13 cellular contexts compared by ENCODE assay signal in genomic region chr20:51799586-51799985, GRCh38. TPM values are rescaled to one million over a fixed set of nuclear protein-coding genes. Genes with fewer than 3 reads are reported as not detected.
DNase-seq lines count a peak whose midpoint lies in the region; ATAC-seq and TF ChIP-seq lines count a peak whose summit lies in the region.
"Had no signal": no experiment of that assay in that cellular context is flagged by ENCODE, and none has a peak within 500 bp of the region (broad histone marks: within the 10 kb centered on the region; RNA-seq: fewer than 3 reads in every experiment).

No MANE protein-coding gene starts in this region.

- H3K27me3 Mint-ChIP-seq in effector memory CD8-positive, alpha-beta T cell = peaks cover 41 to 76% of the 10 kb centered on the region in 2 donors
- peaks cover 49 to 71% (median 60%) of the 10 kb centered on the region in 5 donors for H3K27me3 Mint-ChIP-seq in naive thymus-derived CD4-positive, alpha-beta T cell

- H3K9me3 Mint-ChIP-seq in effector memory CD8-positive, alpha-beta T cell = no peaks in the 10 kb centered on the region
- H3K9me3 Mint-ChIP-seq in naive thymus-derived CD4-positive, alpha-beta T cell = peaks cover 0 to 2% (median 0%) of the 10 kb centered on the region in 11 donors
- H3K9me3 Mint-ChIP-seq: stimulated activated naive CD8-positive, alpha-beta T cell treated with anti-CD3 and anti-CD28 coated beads, Interleukin-15, Interleukin-2, amounts not matched to agents 100 ng/mL and 50 ng/mL, for 24 hours had no signal

- ATAC-seq in effector memory CD8-positive, alpha-beta T cell (replicated peaks) = no peak
- no peak for ATAC-seq in naive thymus-derived CD4-positive, alpha-beta T cell
- ATAC-seq in GM19455 (IDR thresholded peaks at IDR 0.05; ENCODE audit: unreplicated experiment) (no peak), GM19035 (IDR thresholded peaks at IDR 0.05; ENCODE audit: unreplicated experiment) (no peak)

- H3K36me3 ChIP-seq in BLaER1 (no peaks in the 10 kb centered on the region), Loucy (ENCODE audit: insufficient read depth, low read length) (no peaks in the 10 kb centered on the region)
- no peaks in the 10 kb centered on the region for H3K36me3 ChIP-seq in naive thymus-derived CD4-positive, alpha-beta T cell (ENCODE audit: control insufficient read depth in 2 of 3, insufficient read depth in 3 of 3, low read length in 3 of 3)
- H3K36me3 ChIP-seq: ascending aorta, SJCRH30 had no signal

- no peak overlapping the region for H3K27ac Mint-ChIP-seq in effector memory CD8-positive, alpha-beta T cell
- no peak overlapping the region for H3K27ac Mint-ChIP-seq in naive thymus-derived CD4-positive, alpha-beta T cell
- H3K27ac Mint-ChIP-seq: stimulated activated naive CD8-positive, alpha-beta T cell treated with anti-CD3 and anti-CD28 coated beads, Interleukin-15, Interleukin-2, amounts not matched to agents 100 ng/mL and 50 ng/mL, for 24 hours had no signal

- intact Hi-C loops in naive thymus-derived CD4-positive, alpha-beta T cell (cut with micrococcal nuclease) = no loop called here

- peak overlapping the region; percentile 38 for H2AFZ ChIP-seq in Loucy (ENCODE audit: low read length)

- H3K4me1 Mint-ChIP-seq in effector memory CD8-positive, alpha-beta T cell (ENCODE audit: low read depth in 2 of 2) = peaks cover 6 to 8% of the 10 kb centered on the region in 2 donors
- H3K4me1 Mint-ChIP-seq in naive thymus-derived CD4-positive, alpha-beta T cell = peaks cover 5 to 18% (median 16%) of the 10 kb centered on the region in 7 donors

- H3K4me2 ChIP-seq in BLaER1 (peak overlapping the region; percentile 95), Loucy (ENCODE audit: low read depth, low read length, poor library complexity, severe bottlenecking) (no peak overlapping the region)

- H4K20me1 ChIP-seq in BLaER1 (no peaks in the 10 kb centered on the region), Loucy (ENCODE audit: insufficient read depth, low read length, poor library complexity, severe bottlenecking) (no peaks in the 10 kb centered on the region)

- H3K9me3 ChIP-seq in BLaER1 (no peaks in the 10 kb centered on the region), Loucy (ENCODE audit: insufficient read depth, low read depth, low read length) (no peaks in the 10 kb centered on the region)
- H3K9me3 ChIP-seq in naive thymus-derived CD4-positive, alpha-beta T cell (ENCODE audit: control insufficient read depth in 2 of 3, low read length in 3 of 3) = no peaks in the 10 kb centered on the region
- H3K9me3 ChIP-seq: ascending aorta, SJCRH30 had no signal

- no peak for TF ChIP-seq CTCF in Loucy (conservative IDR thresholded peaks at IDR 0.05; ENCODE audit: low read length)

- H3K9ac ChIP-seq in BLaER1 = no peak overlapping the region
- no peak overlapping the region for H3K9ac ChIP-seq in Loucy (ENCODE audit: low read depth, low read length, poor library complexity, severe bottlenecking)

- POLR2A ChIA-PET in naive thymus-derived CD4-positive, alpha-beta T cell (lab: Charles Lee) = no interaction called here

- peak overlapping the region; percentile 50 to 83 for H3K4me3 Mint-ChIP-seq in effector memory CD8-positive, alpha-beta T cell
- H3K4me3 Mint-ChIP-seq in naive thymus-derived CD4-positive, alpha-beta T cell = peak overlapping the region in 6 of 10 donors; percentile 14 to 80 (median 43)

- H3K36me3 Mint-ChIP-seq in effector memory CD8-positive, alpha-beta T cell (ENCODE audit: insufficient read depth) = no peaks in the 10 kb centered on the region
- H3K36me3 Mint-ChIP-seq in naive thymus-derived CD4-positive, alpha-beta T cell = no peaks in the 10 kb centered on the region

- H3K27me3 ChIP-seq in BLaER1 (no peaks in the 10 kb centered on the region), Loucy (ENCODE audit: insufficient read depth, low read length, poor library complexity, severe bottlenecking) (no peaks in the 10 kb centered on the region)
- H3K27me3 ChIP-seq in naive thymus-derived CD4-positive, alpha-beta T cell (ENCODE audit: control insufficient read depth in 2 of 2, insufficient read depth in 2 of 2, low read length in 2 of 2) = peaks cover 0 to 10% of the 10 kb centered on the region in 2 donors

- H3K4me1 ChIP-seq in BLaER1 = peaks cover 42% of the 10 kb centered on the region
- H3K4me1 ChIP-seq in Loucy (ENCODE audit: insufficient read depth, low read length, poor library complexity, severe bottlenecking) = peaks cover 21% of the 10 kb centered on the region
- no peaks in the 10 kb centered on the region for H3K4me1 ChIP-seq in naive thymus-derived CD4-positive, alpha-beta T cell (ENCODE audit: control insufficient read depth in 2 of 2, insufficient read depth in 2 of 2, low read length in 2 of 2)
- H3K4me1 ChIP-seq: SJCRH30 had no signal

- no peak overlapping the region for H3K27ac ChIP-seq in BLaER1
- no peak overlapping the region for H3K27ac ChIP-seq in naive thymus-derived CD4-positive, alpha-beta T cell (ENCODE audit: low read depth, low read length)
- H3K27ac ChIP-seq: ascending aorta, SJCRH30 had no signal

- H3K4me3 ChIP-seq in BLaER1 = peak overlapping the region; percentile 86; the same call in 1 of the 2 replicates
- H3K4me3 ChIP-seq in Loucy (ENCODE audit: low read length, poor library complexity, severe bottlenecking) = no peak overlapping the region
- no peak overlapping the region for H3K4me3 ChIP-seq in naive thymus-derived CD4-positive, alpha-beta T cell (ENCODE audit: low read length)
- H3K4me3 ChIP-seq: SJCRH30 had no signal

- no peak for DNase-seq in effector memory CD8-positive, alpha-beta T cell
- DNase-seq in naive thymus-derived CD4-positive, alpha-beta T cell = no peak
- no peak for DNase-seq in DMS79 treated with DMSO at 0.1 percent for 48 hours (lab: John Stamatoyannopoulos, UW)
- DNase-seq in globus pallidus (ENCODE audit: low spot score) = no peak
- DNase-seq: NCI-H1694 treated with DMSO at 0.1 percent for 48 hours, SJCRH30 had no signal

- H3K9me2 ChIP-seq in Loucy (replicated peaks; ENCODE audit: low read depth, low read length) = no peaks in the 10 kb centered on the region

- CTCF ChIA-PET in naive thymus-derived CD4-positive, alpha-beta T cell (lab: Charles Lee) = interaction anchor here (0.7 kb wide), 1 partner anchor 8 kb away, joined by 3 read pairs; no protein-coding TSS in a partner anchor

- H3F3A ChIP-seq in Loucy (ENCODE audit: low read depth) = no peaks in the 10 kb centered on the region

- no peaks in the 10 kb centered on the region for H3K79me2 ChIP-seq in Loucy (ENCODE audit: insufficient read depth, low read length)

RNA-seq across cellular contexts. Expression of gene SALL4, which starts 2.7 kb away (rescaled TPM):
- under 1 TPM in 3 of 5 experiments, not detected in 2; 0.15 to 0.32 (median 0.17) TPM for total RNA-seq in naive thymus-derived CD4-positive, alpha-beta T cell
- not detected for polyA plus RNA-seq in naive thymus-derived CD4-positive, alpha-beta T cell
- total RNA-seq: ascending aorta, LHCN-M2, SJCRH30 had no signal

RNA-seq across cellular contexts. Expression of gene ATP9A, which starts 31.4 kb away (rescaled TPM):
- 1 to 10 TPM in 2 of 5 experiments, under 1 TPM in 2, not detected in 1; 0.05 to 2.0 (median 0.83) TPM for total RNA-seq in naive thymus-derived CD4-positive, alpha-beta T cell
- polyA plus RNA-seq in naive thymus-derived CD4-positive, alpha-beta T cell = not detected
